Comparison of ENCODE assay signal across 25 cellular contexts in genomic region chr6:13700232-13700631, GRCh38. TPM values are rescaled to one million over a fixed set of nuclear protein-coding genes. Genes with fewer than 3 reads are reported as not detected.
DNase-seq lines count a peak whose midpoint lies in the region; ATAC-seq lines count a peak whose summit lies in the region.
"Had no signal": no experiment of that assay in that cellular context is flagged by ENCODE, and none has a peak within 500 bp of the region (broad histone marks: within the 10 kb centered on the region; RNA-seq: fewer than 3 reads in every experiment).

No MANE protein-coding gene starts in this region.

- no peak overlapping the region for H3K4me3 Mint-ChIP-seq in activated CD4-positive, alpha-beta T cell treated with anti-CD3 and anti-CD28 coated beads for 36 hours
- peak overlapping the region in 4 of 8 donors; percentile 2 to 32 (median 26) for H3K4me3 Mint-ChIP-seq in CD4-positive, alpha-beta memory T cell
- H3K4me3 Mint-ChIP-seq: activated naive CD8-positive, alpha-beta T cell treated with anti-CD3 and anti-CD28 coated beads, Interleukin-2, amount 10 ng/mL, durations not matched to agents 7 days and 5 days; memory B cell; nephron had no signal

- H3K27me3 ChIP-seq in CD4-positive, alpha-beta memory T cell (ENCODE audit: insufficient read depth, low read length): no peaks in the 10 kb centered on the region
- H3K27me3 ChIP-seq: brain microvascular endothelial cell, MG63, testis had no signal

- H3K27ac ChIP-seq in CD4-positive, alpha-beta memory T cell (ENCODE audit: low read depth, low read length): no peak overlapping the region
- H3K27ac ChIP-seq in mesodermal cell (ENCODE audit: low read depth, low read length, severe bottlenecking): peak overlapping the region; percentile 11
- H3K27ac ChIP-seq: brain microvascular endothelial cell, epithelial cell of prostate, GM23248, psoas muscle, testis had no signal

- 94 to 97% methylated on average over 3 of the region's 3 CpGs for WGBS in mesodermal cell (ENCODE audit: insufficient coverage in 2 of 2), 2 experiments

- no peak for ATAC-seq in activated CD4-positive, alpha-beta T cell treated with anti-CD3 and anti-CD28 coated beads for 36 hours
- ATAC-seq in GM19452 (IDR thresholded peaks at IDR 0.05; ENCODE audit: unreplicated experiment) (no peak), left lobe of liver (no peak)
- ATAC-seq: psoas muscle had no signal

- POLR2A ChIA-PET in activated CD4-positive, alpha-beta T cell treated with anti-CD3 and anti-CD28 coated beads for 36 hours (lab: Charles Lee): interaction anchor here (1.4 kb wide), 1 partner anchor 9 kb away, joined by 3 read pairs; no protein-coding TSS in a partner anchor
- POLR2A ChIA-PET in CD4-positive, alpha-beta memory T cell (lab: Charles Lee; ENCODE audit: partially characterized antibody): interaction anchor here (0.7 to 10.0 kb wide), 4 partner anchors 8 to 47 kb away, joined by 3 to 79 read pairs (median 4); partner anchors contain the start of gene RANBP9

- peaks cover 48% of the 10 kb centered on the region for H3K4me1 Mint-ChIP-seq in activated CD4-positive, alpha-beta T cell treated with anti-CD3 and anti-CD28 coated beads for 36 hours
- peaks cover 40 to 59% (median 50%) of the 10 kb centered on the region in 4 donors for H3K4me1 Mint-ChIP-seq in CD4-positive, alpha-beta memory T cell

- peaks cover 17% of the 10 kb centered on the region for H3K36me3 Mint-ChIP-seq in activated CD4-positive, alpha-beta T cell treated with anti-CD3 and anti-CD28 coated beads for 36 hours (ENCODE audit: low read depth)
- H3K36me3 Mint-ChIP-seq in CD4-positive, alpha-beta memory T cell: peaks cover 7 to 13% of the 10 kb centered on the region in 2 donors

- no peak for DNase-seq in activated CD4-positive, alpha-beta T cell treated with anti-CD3 and anti-CD28 coated beads for 36 hours
- DNase-seq in activated CD4-positive, alpha-beta T cell treated with anti-CD3 and anti-CD28 coated beads for 1 hour: no peak
- DNase-seq in CD4-positive, alpha-beta memory T cell: no peak
- DNase-seq in OCI-M1 (lab: John Stamatoyannopoulos, UW): peak; percentile 63
- no peak for DNase-seq in left lobe of liver (ENCODE audit: low spot score)
- no peak for DNase-seq in T-helper 2 cell
- DNase-seq: activated CD4-positive, CD25-positive, alpha-beta regulatory T cell treated with anti-CD3 and anti-CD28 coated beads, Interleukin-2, amount 50 U/mL, for 72 hours; activated naive CD8-positive, alpha-beta T cell treated with anti-CD3 and anti-CD28 coated beads, Interleukin-2, amount 10 ng/mL, durations not matched to agents 7 days and 5 days; brain microvascular endothelial cell; DND-41; foreskin melanocyte; GM23248; hypothalamus; kidney; MG63; NCI-H187; NCI-H345; psoas muscle; testis had no signal

- H3K9me3 ChIP-seq in CD4-positive, alpha-beta memory T cell (ENCODE audit: control insufficient read depth in 1 of 2, low read length in 2 of 2): no peaks in the 10 kb centered on the region
- no peaks in the 10 kb centered on the region for H3K9me3 ChIP-seq in mesodermal cell (ENCODE audit: control insufficient read depth, low read length)
- H3K9me3 ChIP-seq: MG63, psoas muscle, testis had no signal

- peak overlapping the region; percentile 2 for H3K27ac Mint-ChIP-seq in activated CD4-positive, alpha-beta T cell treated with anti-CD3 and anti-CD28 coated beads for 36 hours
- H3K27ac Mint-ChIP-seq in CD4-positive, alpha-beta memory T cell: peak overlapping the region in 6 of 7 donors; percentile 5 to 56 (median 46)
- H3K27ac Mint-ChIP-seq: memory B cell had no signal

- CTCF ChIA-PET in activated CD4-positive, alpha-beta T cell treated with anti-CD3 and anti-CD28 coated beads for 36 hours (lab: Charles Lee): interaction anchor here (0.6 to 2.7 kb wide), 3 partner anchors 9 to 26 kb away, joined by 3 to 9 read pairs (median 5); partner anchors contain the start of gene RANBP9
- CTCF ChIA-PET in CD4-positive, alpha-beta memory T cell (lab: Charles Lee; ENCODE audit: partially characterized antibody): interaction anchor here (1.4 kb wide), 2 partner anchors 10 to 12 kb away, joined by 3 to 6 read pairs; no protein-coding TSS in a partner anchor

- no peaks in the 10 kb centered on the region for H3K36me3 ChIP-seq in CD4-positive, alpha-beta memory T cell (ENCODE audit: insufficient read depth, low read length)
- H3K36me3 ChIP-seq in mesodermal cell (ENCODE audit: control insufficient read depth, insufficient read depth, low read length): peaks cover 16% of the 10 kb centered on the region
- H3K36me3 ChIP-seq: brain microvascular endothelial cell had no signal

- H3K27me3 Mint-ChIP-seq in activated CD4-positive, alpha-beta T cell treated with anti-CD3 and anti-CD28 coated beads for 36 hours: no peaks in the 10 kb centered on the region
- no peaks in the 10 kb centered on the region for H3K27me3 Mint-ChIP-seq in CD4-positive, alpha-beta memory T cell
- H3K27me3 Mint-ChIP-seq: activated naive CD8-positive, alpha-beta T cell treated with anti-CD3 and anti-CD28 coated beads, Interleukin-2, amount 10 ng/mL, durations not matched to agents 7 days and 5 days; memory B cell had no signal

- no peak overlapping the region for H3K4me3 ChIP-seq in CD4-positive, alpha-beta memory T cell (ENCODE audit: low read length in 2 of 2)
- no peak overlapping the region for H3K4me3 ChIP-seq in mesodermal cell (ENCODE audit: extremely low read depth, insufficient read depth, low read length, poor library complexity, severe bottlenecking)
- H3K4me3 ChIP-seq: GM23248, MG63, psoas muscle, smooth muscle cell, testis had no signal

- H3K9me3 Mint-ChIP-seq in activated CD4-positive, alpha-beta T cell treated with anti-CD3 and anti-CD28 coated beads for 36 hours (ENCODE audit: low read depth): no peaks in the 10 kb centered on the region
- H3K9me3 Mint-ChIP-seq in CD4-positive, alpha-beta memory T cell: no peaks in the 10 kb centered on the region
- H3K9me3 Mint-ChIP-seq: activated naive CD8-positive, alpha-beta T cell treated with anti-CD3 and anti-CD28 coated beads, Interleukin-2, amount 10 ng/mL, durations not matched to agents 7 days and 5 days; memory B cell; nephron had no signal

- peaks cover 97% of the 10 kb centered on the region for H3K4me1 ChIP-seq in CD4-positive, alpha-beta memory T cell (ENCODE audit: insufficient read depth, low read length)
- no peaks in the 10 kb centered on the region for H3K4me1 ChIP-seq in mesodermal cell (ENCODE audit: control insufficient read depth, insufficient read depth, low read length, poor library complexity, severe bottlenecking)
- H3K4me1 ChIP-seq: testis had no signal

- intact Hi-C loops in activated CD4-positive, alpha-beta T cell treated with anti-CD3 and anti-CD28 coated beads for 36 hours (cut with DNase I, micrococcal nuclease): no loop called here
- intact Hi-C loops in CD4-positive, alpha-beta memory T cell (cut with micrococcal nuclease): no loop called here

RNA-seq across cellular contexts. Expression of gene RANBP9, which starts 11.4 kb away (rescaled TPM):
- 10 to 100 TPM; 50.8 to 65.0 TPM for total RNA-seq in activated CD4-positive, alpha-beta T cell treated with anti-CD3 and anti-CD28 coated beads for 36 hours
- total RNA-seq in CD4-positive, alpha-beta memory T cell: 10 to 100 TPM; 51.1 to 52.9 TPM
- 1 to 10 TPM; 3.4 to 8.8 TPM for polyA plus RNA-seq in CD4-positive, alpha-beta memory T cell
- polyA plus RNA-seq in mesodermal cell (2013, experiment 1 of 2): 53.2 TPM
- polyA plus RNA-seq in mesodermal cell (2013, experiment 2 of 2): 56.1 TPM
- total RNA-seq in left lobe of liver: 15.5 TPM
